9 cellular contexts compared by ENCODE assay signal in the genomic region with DNA sequence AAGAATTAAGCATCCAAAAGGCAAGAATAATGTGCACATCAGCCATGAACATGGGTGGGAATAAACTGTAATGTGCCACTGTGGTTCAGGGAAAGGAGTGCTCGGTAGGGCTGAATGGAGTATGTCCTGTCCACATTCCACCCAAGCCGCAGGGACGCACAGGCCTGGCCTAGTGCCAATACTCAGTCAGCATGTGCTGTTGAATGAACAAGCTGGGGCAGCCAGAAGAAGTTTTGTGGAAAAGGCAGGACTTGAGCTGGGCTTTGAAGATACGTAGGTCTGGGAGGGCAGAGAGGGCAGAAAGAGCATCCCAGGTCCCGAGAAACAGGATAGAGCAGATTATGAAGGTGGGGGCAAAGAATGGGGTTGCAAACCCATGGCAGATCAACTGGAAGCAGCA.
DNase-seq lines count a peak whose midpoint lies in the region; ATAC-seq and TF ChIP-seq lines count a peak whose summit lies in the region.
"Had no signal": no experiment of that assay in that cellular context is flagged by ENCODE, and none has a peak within 500 bp of the region (broad histone marks: within the 10 kb centered on the region; RNA-seq: fewer than 3 reads in every experiment).

No MANE protein-coding gene starts in this region.

- H3K9me3 ChIP-seq in RWPE2 (ENCODE audit: severe bottlenecking) (peaks cover 8% of the 10 kb centered on the region), psoas muscle (no peaks in the 10 kb centered on the region), Caco-2 (peaks cover 3% of the 10 kb centered on the region; the same call in 1 of the 2 replicates)

- no peaks in the 10 kb centered on the region for H3K36me3 ChIP-seq in RWPE2 (ENCODE audit: low read depth)
- no peaks in the 10 kb centered on the region for H3K36me3 ChIP-seq in psoas muscle (ENCODE audit: insufficient read depth in 1 of 2, low read depth in 1 of 2)
- H3K36me3 ChIP-seq in Caco-2 (ENCODE audit: control insufficient read depth, insufficient read depth, low read length), result no peaks in the 10 kb centered on the region

- H3K4me1 ChIP-seq in RWPE2 (ENCODE audit: insufficient read depth, poor library complexity, severe bottlenecking), result peaks cover 36% of the 10 kb centered on the region
- peaks cover 42% of the 10 kb centered on the region for H3K4me1 ChIP-seq in psoas muscle
- H3K4me1 ChIP-seq in Caco-2, result no peaks in the 10 kb centered on the region

- H3K27me3 Mint-ChIP-seq in Caco-2 (ENCODE audit: insufficient read depth, unreplicated experiment), result peaks cover 8% of the 10 kb centered on the region

- TF ChIP-seq CTCF in RWPE2 (IDR thresholded peaks at IDR 0.05; ENCODE audit: poor library complexity, severe bottlenecking), result no peak
- no peak for TF ChIP-seq CTCF in fibroblast of villous mesenchyme (IDR thresholded peaks at IDR 0.05; ENCODE audit: insufficient read depth, low read depth, low read length)
- no peak for TF ChIP-seq CTCF in psoas muscle (IDR thresholded peaks at IDR 0.05)
- TF ChIP-seq CTCF in Caco-2 (IDR thresholded peaks at IDR 0.05; ENCODE audit: insufficient read depth in 1 of 2, low read depth in 1 of 2, low read length in 1 of 2, severe bottlenecking in 1 of 2, unreplicated experiment in 1 of 2), result no peak

- H3K27ac ChIP-seq in RWPE2 (ENCODE audit: poor library complexity, severe bottlenecking) (peak overlapping the region; percentile 81), psoas muscle (peak overlapping the region; percentile 19)

- H3K4me1 Mint-ChIP-seq in Caco-2 (ENCODE audit: low read depth, unreplicated experiment), result no peaks in the 10 kb centered on the region

- H3K36me3 Mint-ChIP-seq in Caco-2 (ENCODE audit: insufficient read depth, unreplicated experiment), result no peaks in the 10 kb centered on the region

- H3K4me3 ChIP-seq in RWPE2 (ENCODE audit: severe bottlenecking) (no peak overlapping the region), fibroblast of villous mesenchyme (ENCODE audit: low read depth, low read length) (no peak overlapping the region), psoas muscle (no peak overlapping the region), Caco-2 (ENCODE audit: low read depth, low read length) (no peak overlapping the region)

- BruUV-seq in Caco-2 (replicated peaks; lab: Mats Ljungman, UMichigan), result no TSS peak

- DNase-seq in ELR (ENCODE audit: low read depth) (peak; percentile 63), RWPE2 (ENCODE audit: low spot score) (peak; percentile 79), fibroblast of villous mesenchyme (ENCODE audit: low read depth) (peak; percentile 94), psoas muscle (peak; percentile 63 to 73), Caco-2 (no peak), medulla oblongata (ENCODE audit: extremely low spot score) (no peak), NOMO-1 (lab: John Stamatoyannopoulos, UW; ENCODE audit: unreplicated experiment in 2 of 2) (no peak)
- DNase-seq: NCI-H446 treated with DMSO at 0.1 percent for 48 hours had no signal

- ATAC-seq in RWPE2 (ENCODE audit: low read depth), result no peak
- ATAC-seq in psoas muscle, result peak; percentile 59 to 71 (median 70)
- ATAC-seq in HG03432 (IDR thresholded peaks at IDR 0.05; ENCODE audit: unreplicated experiment), result no peak

- no peaks in the 10 kb centered on the region for H3K27me3 ChIP-seq in RWPE2 (ENCODE audit: insufficient read depth, poor library complexity, severe bottlenecking)
- no peaks in the 10 kb centered on the region for H3K27me3 ChIP-seq in psoas muscle (ENCODE audit: insufficient read depth in 3 of 3, low read length in 2 of 3)
- H3K27me3 ChIP-seq in Caco-2 (replicated peaks; ENCODE audit: control insufficient read depth, insufficient read depth, low read length), result no peaks in the 10 kb centered on the region; the same call in 1 of the 2 replicates

- H3K4me3 Mint-ChIP-seq in Caco-2 (ENCODE audit: unreplicated experiment), result no peak overlapping the region

- CTCF ChIA-PET in Caco-2 (lab: Charles Lee), result no interaction called here

- no peaks in the 10 kb centered on the region for H3K9me3 Mint-ChIP-seq in Caco-2 (ENCODE audit: unreplicated experiment)

- intact Hi-C loops in psoas muscle (cut with DNase I), result loop anchor here in 1 of 2 donors (10.0 kb wide), 1 partner anchor 74 kb away; no protein-coding TSS in a partner anchor
- intact Hi-C loops in Caco-2 (cut with micrococcal nuclease; ENCODE audit: unreplicated experiment), result no loop called here

- POLR2A ChIA-PET in Caco-2 (lab: Charles Lee), result no interaction called here

- H3K27ac Mint-ChIP-seq in Caco-2 (ENCODE audit: unreplicated experiment), result no peak overlapping the region

- WGBS in psoas muscle, 3 donors, result 26 to 41% (median 28%) methylated on average over 5 of the region's 5 CpGs

Comparison
In these comparisons a context has a peak if more than half of its experiments do, and no peak if none do; other contexts are left out.
1. DNase-seq: peak in ELR (single experiment), RWPE2 (single experiment), fibroblast of villous mesenchyme (single experiment) and psoas muscle (2 of 2); none in Caco-2 (0 of 2), medulla oblongata (single experiment) and NOMO-1 (0 of 2).
2. ATAC-seq: peak in psoas muscle (4 of 4); none in RWPE2 (single experiment) and HG03432 (single experiment).